ENCODE assay signal across 8 cellular contexts in the genomic region with DNA sequence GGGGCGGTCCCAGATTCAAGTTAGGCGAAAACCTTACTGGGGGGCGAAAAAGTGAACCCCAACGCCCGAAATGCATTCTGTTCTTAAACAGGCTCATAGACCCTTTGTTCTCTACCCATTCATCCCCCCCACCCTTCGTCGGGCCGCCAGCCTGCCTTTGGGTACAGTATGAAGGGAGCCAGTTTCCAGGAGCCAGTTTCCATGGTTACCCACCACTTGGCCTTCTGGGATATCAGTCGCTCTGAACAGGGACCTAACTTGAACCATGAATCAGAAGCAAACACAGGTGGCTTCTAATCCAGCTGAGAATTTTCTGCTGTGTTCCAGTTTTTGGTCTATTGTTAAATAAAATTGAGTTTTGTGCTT. TPM values are rescaled to one million over a fixed set of nuclear protein-coding genes. Genes with fewer than 3 reads are reported as not detected.
A peak's percentile ranks its signal among the peaks of the same experiment; 100 is the strongest.
DNase-seq lines count a peak whose midpoint lies in the region; ATAC-seq and TF ChIP-seq lines count a peak whose summit lies in the region.

No MANE protein-coding gene starts in this region.

- peaks cover 9% of the 10 kb centered on the region for H3K9me3 Mint-ChIP-seq in activated naive CD8-positive, alpha-beta T cell treated with anti-CD3 and anti-CD28 coated beads for 36 hours

- H3K4me1 Mint-ChIP-seq in activated naive CD8-positive, alpha-beta T cell treated with anti-CD3 and anti-CD28 coated beads for 36 hours = peaks cover 15% of the 10 kb centered on the region

- H3K9ac ChIP-seq in Loucy (ENCODE audit: low read depth, low read length, poor library complexity, severe bottlenecking) = peak overlapping the region; percentile 74

- H3K36me3 ChIP-seq in Loucy (ENCODE audit: insufficient read depth, low read length) = no peaks in the 10 kb centered on the region
- no peaks in the 10 kb centered on the region for H3K36me3 ChIP-seq in osteoblast (ENCODE audit: insufficient read depth, low read length)
- H3K36me3 ChIP-seq in tibial nerve = peaks cover 0 to 12% (median 0%) of the 10 kb centered on the region in 3 donors

- H3K4me3 ChIP-seq in Loucy (ENCODE audit: low read length, poor library complexity, severe bottlenecking) (peak overlapping the region; percentile 100), osteoblast (ENCODE audit: insufficient read depth, low read length) (peak overlapping the region; percentile 100), tibial nerve (peak overlapping the region; percentile 84 to 92 (median 86))

- ATAC-seq in GM21576 (IDR thresholded peaks at IDR 0.05; ENCODE audit: unreplicated experiment) (peak; percentile 43), SK-N-SH treated with all-trans-retinoic acid at 6 μM for 48 hours (peak; percentile 96)

- no peaks in the 10 kb centered on the region for H3K9me3 ChIP-seq in Loucy (ENCODE audit: insufficient read depth, low read depth, low read length)
- H3K9me3 ChIP-seq in osteoblast (ENCODE audit: low read depth, low read length) = no peaks in the 10 kb centered on the region
- no peaks in the 10 kb centered on the region for H3K9me3 ChIP-seq in tibial nerve

- TF ChIP-seq EP300 in tibial nerve (IDR thresholded peaks at IDR 0.05) = no peak

- H4K20me1 ChIP-seq in Loucy (ENCODE audit: insufficient read depth, low read length, poor library complexity, severe bottlenecking) = peaks cover 2% of the 10 kb centered on the region
- no peaks in the 10 kb centered on the region for H4K20me1 ChIP-seq in osteoblast (ENCODE audit: insufficient read depth, low read length)

- H3K9me2 ChIP-seq in Loucy (replicated peaks; ENCODE audit: low read depth, low read length) = no peaks in the 10 kb centered on the region

- H3F3A ChIP-seq in Loucy (ENCODE audit: low read depth) = no peaks in the 10 kb centered on the region

- H3K79me2 ChIP-seq in Loucy (ENCODE audit: insufficient read depth, low read length) (peaks cover 22% of the 10 kb centered on the region), osteoblast (ENCODE audit: insufficient read depth, low read length) (peaks cover 20% of the 10 kb centered on the region)

- no peak for TF ChIP-seq POLR2A in tibial nerve (IDR thresholded peaks at IDR 0.05)

- H3K27ac ChIP-seq in osteoblast (ENCODE audit: low read depth, low read length) (peak overlapping the region; percentile 70), tibial nerve (peak overlapping the region; percentile 87 to 92 (median 91))

- TF ChIP-seq CTCF in Loucy (conservative IDR thresholded peaks at IDR 0.05; ENCODE audit: low read length) (no peak), osteoblast (IDR thresholded peaks at IDR 0.05; ENCODE audit: extremely low read depth, low read depth, low read length) (no peak), tibial nerve (IDR thresholded peaks at IDR 0.05) (no peak)

- DNase-seq in COLO668 (lab: John Stamatoyannopoulos, UW; ENCODE audit: unreplicated experiment) = peak; percentile 39
- peak; percentile 61 for DNase-seq in activated naive CD8-positive, alpha-beta T cell treated with anti-CD3 and anti-CD28 coated beads for 36 hours
- peak; percentile 44 to 90 (median 74) for DNase-seq in head of caudate nucleus
- peak; percentile 90 for DNase-seq in osteoblast (ENCODE audit: insufficient read length, low spot score, missing footprints)
- peak in 1 of 2 donors; percentile 34 for DNase-seq in tibial nerve (ENCODE audit: low spot score in 2 of 2)

- H3K36me3 Mint-ChIP-seq in activated naive CD8-positive, alpha-beta T cell treated with anti-CD3 and anti-CD28 coated beads for 36 hours = peaks cover 11% of the 10 kb centered on the region

- peak overlapping the region; percentile 100 for H3K4me3 Mint-ChIP-seq in activated naive CD8-positive, alpha-beta T cell treated with anti-CD3 and anti-CD28 coated beads for 36 hours

- H3K27me3 Mint-ChIP-seq in activated naive CD8-positive, alpha-beta T cell treated with anti-CD3 and anti-CD28 coated beads for 36 hours = no peaks in the 10 kb centered on the region

- peak overlapping the region; percentile 99 for H3K27ac Mint-ChIP-seq in activated naive CD8-positive, alpha-beta T cell treated with anti-CD3 and anti-CD28 coated beads for 36 hours

- H3K4me2 ChIP-seq in Loucy (ENCODE audit: low read depth, low read length, poor library complexity, severe bottlenecking) (peak overlapping the region; percentile 95), osteoblast (ENCODE audit: insufficient read depth, low read length) (peak overlapping the region; percentile 79)

- peaks cover 19% of the 10 kb centered on the region for H3K4me1 ChIP-seq in Loucy (ENCODE audit: insufficient read depth, low read length, poor library complexity, severe bottlenecking)
- peaks cover 10% of the 10 kb centered on the region for H3K4me1 ChIP-seq in osteoblast (ENCODE audit: insufficient read depth, low read length)
- peaks cover 0 to 22% (median 6%) of the 10 kb centered on the region in 4 donors for H3K4me1 ChIP-seq in tibial nerve

- 0% methylated on average over 9 of the region's 9 CpGs for WGBS in tibial nerve, 2 donors

- no peaks in the 10 kb centered on the region for H3K27me3 ChIP-seq in Loucy (ENCODE audit: insufficient read depth, low read length, poor library complexity, severe bottlenecking)
- H3K27me3 ChIP-seq in osteoblast (ENCODE audit: insufficient read depth, low read length) = no peaks in the 10 kb centered on the region
- no peaks in the 10 kb centered on the region for H3K27me3 ChIP-seq in tibial nerve

- intact Hi-C loops in head of caudate nucleus (cut with DNase I) = no loop called here

- H2AFZ ChIP-seq in Loucy (ENCODE audit: low read length) (peak overlapping the region; percentile 100), osteoblast (ENCODE audit: low read length) (peak overlapping the region; percentile 100)

TF ChIP-seq in SK-N-SH treated with all-trans-retinoic acid at 6 μM for 48 hours, 23 proteins besides CTCF, POLR2A, EP300 and RAD21 (continues in another document):
- no peak for TF ChIP-seq PATZ1 (CRISPR knock-in tag; IDR thresholded peaks at IDR 0.05; ENCODE audit: borderline replicate concordance)
- TF ChIP-seq PPARA (CRISPR knock-in tag; IDR thresholded peaks at IDR 0.05; ENCODE audit: borderline replicate concordance) = no peak
- no peak for TF ChIP-seq ZNF565 (CRISPR knock-in tag; conservative IDR thresholded peaks at IDR 0.05; ENCODE audit: low read depth)
- TF ChIP-seq ZFP30 (CRISPR knock-in tag; IDR thresholded peaks at IDR 0.05) = no peak
- no peak for TF ChIP-seq POU6F1 (CRISPR knock-in tag; IDR thresholded peaks at IDR 0.05; ENCODE audit: borderline replicate concordance, low read depth)
- TF ChIP-seq ZC3H10 (CRISPR knock-in tag; IDR thresholded peaks at IDR 0.05) = no peak
- TF ChIP-seq TCF4 (CRISPR knock-in tag; IDR thresholded peaks at IDR 0.05; ENCODE audit: borderline replicate concordance) = no peak
- TF ChIP-seq RARB (CRISPR knock-in tag; IDR thresholded peaks at IDR 0.05) = no peak
- no peak for TF ChIP-seq GLIS3 (CRISPR knock-in tag; IDR thresholded peaks at IDR 0.05)
- no peak for TF ChIP-seq CSDC2 (CRISPR knock-in tag; IDR thresholded peaks at IDR 0.05)
- TF ChIP-seq BACH2 (CRISPR knock-in tag; IDR thresholded peaks at IDR 0.05; ENCODE audit: borderline replicate concordance) = no peak
- no peak for TF ChIP-seq ARNTL (CRISPR knock-in tag; IDR thresholded peaks at IDR 0.05; ENCODE audit: borderline replicate concordance, low read depth)

RNA-seq across cellular contexts. Expression of gene DHX40, which starts 0.5 kb away (rescaled TPM):
- total RNA-seq in activated naive CD8-positive, alpha-beta T cell treated with anti-CD3 and anti-CD28 coated beads for 36 hours = 10 to 100 TPM; 23.3 to 24.0 TPM
- total RNA-seq in osteoblast = 74.6 and 76.4 TPM in 2 replicates
- 10 to 100 TPM; 31.2 to 38.5 (median 33.5) TPM for total RNA-seq in tibial nerve

RNA-seq across cellular contexts. Expression of gene CLTC, which starts 53.8 kb away (rescaled TPM):
- total RNA-seq in activated naive CD8-positive, alpha-beta T cell treated with anti-CD3 and anti-CD28 coated beads for 36 hours = 100 to 1,000 TPM; 154 to 161 TPM
- total RNA-seq in osteoblast = 502 and 518 TPM in 2 replicates
- 100 to 1,000 TPM; 188 to 245 (median 209) TPM for total RNA-seq in tibial nerve
